ENCODE assay signal across 8 cellular contexts in genomic region chr6:72649032-72649984, GRCh38. TPM values are rescaled to one million over a fixed set of nuclear protein-coding genes. Genes with fewer than 3 reads are reported as not detected.
A peak's percentile ranks its signal among the peaks of the same experiment; 100 is the strongest.
DNase-seq lines count a peak whose midpoint lies in the region; ATAC-seq lines count a peak whose summit lies in the region.

No MANE protein-coding gene starts in this region.

- intact Hi-C loops in left ventricle myocardium superior (cut with micrococcal nuclease) = no loop called here

- no peak overlapping the region for H2AFZ ChIP-seq in trophoblast cell (ENCODE audit: insufficient read depth, low read length, poor library complexity)

- no peaks in the 10 kb centered on the region for H3K27me3 ChIP-seq in trophoblast cell (ENCODE audit: insufficient read depth, low read length)

- peaks cover 0 to 8% of the 10 kb centered on the region in 2 experiments for H3K4me1 ChIP-seq in trophoblast cell (ENCODE audit: control insufficient read depth in 1 of 2, insufficient read depth in 2 of 2, low read length in 2 of 2)

- H3K18ac ChIP-seq in trophoblast cell (ENCODE audit: low read length) = no peak overlapping the region

- no peak overlapping the region for H3K14ac ChIP-seq in trophoblast cell (ENCODE audit: low read length)

- no peak overlapping the region for H3K9ac ChIP-seq in trophoblast cell (ENCODE audit: low read length)

- H3K36me3 ChIP-seq in trophoblast cell (ENCODE audit: control insufficient read depth in 1 of 2, insufficient read depth in 2 of 2, low read length in 2 of 2) = no peaks in the 10 kb centered on the region

- H3K4me3 Mint-ChIP-seq in T-helper 2 cell treated with Interferon-gamma antibody and Interleukin-4, amounts not matched to agents 5 μg/mL and 100 μg/mL, for 36 hours = peak overlapping the region; percentile 1

- H3K9me3 ChIP-seq in trophoblast cell (ENCODE audit: insufficient read depth, low read depth, low read length) = no peaks in the 10 kb centered on the region

- no peak overlapping the region for H3K27ac ChIP-seq in trophoblast cell (ENCODE audit: low read depth, low read length)

- H2BK5ac ChIP-seq in trophoblast cell (ENCODE audit: low read depth, low read length, poor library complexity) = no peak overlapping the region

- ATAC-seq in HG02981 (IDR thresholded peaks at IDR 0.05; ENCODE audit: unreplicated experiment) (peak; percentile 65), left ventricle myocardium superior (no peak)

- H3K36me3 Mint-ChIP-seq in T-helper 2 cell treated with Interferon-gamma antibody and Interleukin-4, amounts not matched to agents 5 μg/mL and 100 μg/mL, for 36 hours (ENCODE audit: low read depth) = peaks cover 4% of the 10 kb centered on the region

- H3K4ac ChIP-seq in trophoblast cell (ENCODE audit: low read depth, low read length) = no peak overlapping the region

- no peak overlapping the region for H3K4me3 ChIP-seq in trophoblast cell (ENCODE audit: low read depth, low read length)

- no peak overlapping the region for H4K8ac ChIP-seq in trophoblast cell (ENCODE audit: low read depth, low read length)

- peaks cover 24% of the 10 kb centered on the region for H3K4me1 Mint-ChIP-seq in T-helper 2 cell treated with Interferon-gamma antibody and Interleukin-4, amounts not matched to agents 5 μg/mL and 100 μg/mL, for 36 hours (ENCODE audit: low read depth)

- H3K23ac ChIP-seq in trophoblast cell (ENCODE audit: low read length) = peak overlapping the region; percentile 58

- peak; percentile 10 for DNase-seq in stimulated activated CD4-positive, alpha-beta T cell treated with anti-CD3 and anti-CD28 coated beads, Interleukin-15, amount 100 ng/mL, for 24 hours
- DNase-seq in stimulated activated CD4-positive, alpha-beta T cell treated with anti-CD3 and anti-CD28 coated beads, Interleukin-2, amount 100 ng/mL, for 48 hours = no peak
- peak; percentile 16 for DNase-seq in T-helper 2 cell treated with Interferon-gamma antibody and Interleukin-4, amounts not matched to agents 5 μg/mL and 100 μg/mL, for 36 hours (ENCODE audit: low spot score)
- DNase-seq in trophoblast cell (peak in 1 of 2 donors; percentile 15), left ventricle myocardium superior (no peak), globus pallidus (ENCODE audit: low spot score) (no peak), MV-4-11 (lab: John Stamatoyannopoulos, UW) (no peak)

- no CpG with 5 or more reads among the region's 8 CpGs for WGBS in trophoblast cell (ENCODE audit: extremely low coverage, insufficient coverage, insufficient read length)

- no peak overlapping the region for H2BK120ac ChIP-seq in trophoblast cell (ENCODE audit: insufficient read depth, low read length, poor library complexity)

- no peak overlapping the region for H2AK5ac ChIP-seq in trophoblast cell (ENCODE audit: low read length)

- H2BK12ac ChIP-seq in trophoblast cell (ENCODE audit: low read length) = peak overlapping the region; percentile 41

- H3K27me3 Mint-ChIP-seq in T-helper 2 cell treated with Interferon-gamma antibody and Interleukin-4, amounts not matched to agents 5 μg/mL and 100 μg/mL, for 36 hours (ENCODE audit: low read depth) = no peaks in the 10 kb centered on the region

- peaks cover 4% of the 10 kb centered on the region for H3K79me1 ChIP-seq in trophoblast cell (ENCODE audit: low read length)

- no peaks in the 10 kb centered on the region for H3K79me2 ChIP-seq in trophoblast cell (ENCODE audit: control insufficient read depth, insufficient read depth, low read length, poor library complexity)

- H3K4me2 ChIP-seq in trophoblast cell (ENCODE audit: low read length) = no peak overlapping the region

- no peak overlapping the region for H3K27ac Mint-ChIP-seq in T-helper 2 cell treated with Interferon-gamma antibody and Interleukin-4, amounts not matched to agents 5 μg/mL and 100 μg/mL, for 36 hours

- peak overlapping the region; percentile 36 for H4K91ac ChIP-seq in trophoblast cell (ENCODE audit: low read depth, low read length)

- no peak overlapping the region for H4K12ac ChIP-seq in trophoblast cell (ENCODE audit: low read depth, low read length)

- no peaks in the 10 kb centered on the region for H3K9me3 Mint-ChIP-seq in T-helper 2 cell treated with Interferon-gamma antibody and Interleukin-4, amounts not matched to agents 5 μg/mL and 100 μg/mL, for 36 hours

RNA-seq across cellular contexts. Expression of gene KCNQ5, which starts 27.4 kb away (rescaled TPM):
- 5.7 and 5.9 TPM in 2 replicates for polyA plus RNA-seq in trophoblast cell (2013)
- total RNA-seq in left ventricle myocardium superior = not detected

Comparison
In these comparisons a context has a peak if more than half of its experiments do, and no peak if none do; other contexts are left out.
1. DNase-seq: peak in stimulated activated CD4-positive, alpha-beta T cell treated with anti-CD3 and anti-CD28 coated beads, Interleukin-15, amount 100 ng/mL, for 24 hours (single experiment) and T-helper 2 cell treated with Interferon-gamma antibody and Interleukin-4, amounts not matched to agents 5 μg/mL and 100 μg/mL, for 36 hours (single experiment); none in stimulated activated CD4-positive, alpha-beta T cell treated with anti-CD3 and anti-CD28 coated beads, Interleukin-2, amount 100 ng/mL, for 48 hours (0 of 2), left ventricle myocardium superior (single experiment), globus pallidus (single experiment) and MV-4-11 (single experiment).